Comparison of ENCODE assay signal across 8 cellular contexts in genomic region chr5:10863763-10864383, GRCh38.
DNase-seq lines count a peak whose midpoint lies in the region; ATAC-seq and TF ChIP-seq lines count a peak whose summit lies in the region.

No MANE protein-coding gene starts in this region.

- DNase-seq in D341Med (ENCODE audit: low spot score), result peak; percentile 82
- DNase-seq in RWPE1 (ENCODE audit: low spot score), result peak; percentile 59
- DNase-seq in activated effector memory CD4-positive, alpha-beta T cell treated with anti-CD3 and anti-CD28 coated beads, Interleukin-2, amount 50 U/mL, for 16 hours, result peak; percentile 84
- peak; percentile 57 for DNase-seq in Right ventricle myocardium superior
- peak; percentile 5 for DNase-seq in smooth muscle cell (lab: John Stamatoyannopoulos, UW; ENCODE audit: unreplicated experiment)

- no peaks in the 10 kb centered on the region for H3K9me3 ChIP-seq in smooth muscle cell (replicated peaks; ENCODE audit: low read depth)

- POLR2A ChIA-PET in RWPE1 (lab: Yijun Ruan, JAX; ENCODE audit: low non-redundant PET), result no interaction called here

- no peaks in the 10 kb centered on the region for H3K79me2 ChIP-seq in smooth muscle cell (ENCODE audit: low read depth)

- ATAC-seq in GM19452 (IDR thresholded peaks at IDR 0.05; ENCODE audit: unreplicated experiment), result peak; percentile 97
- ATAC-seq in HG03439 (IDR thresholded peaks at IDR 0.05; ENCODE audit: unreplicated experiment), result peak; percentile 92
- ATAC-seq in Right ventricle myocardium superior (ENCODE audit: poor library complexity), result peak; percentile 69
- ATAC-seq in GM18520 (IDR thresholded peaks at IDR 0.05; ENCODE audit: unreplicated experiment), result no peak

- no peak overlapping the region for H3K4me2 ChIP-seq in smooth muscle cell

- 65% methylated on average over 15 of the region's 15 CpGs for WGBS in smooth muscle cell (ENCODE audit: low lambda C conversion rate)

- no peak overlapping the region for H3K9ac ChIP-seq in smooth muscle cell (ENCODE audit: low read depth)

- no peaks in the 10 kb centered on the region for H3K4me1 ChIP-seq in smooth muscle cell (ENCODE audit: low read depth)

- no peaks in the 10 kb centered on the region for H3K27me3 ChIP-seq in smooth muscle cell (ENCODE audit: low read depth)

- CTCF ChIA-PET in RWPE1 (lab: Yijun Ruan, JAX), result interaction anchor here (0.6 to 0.8 kb wide), 4 partner anchors 32 to 1877 kb away, joined by 3 to 4 read pairs (median 3); no protein-coding TSS in a partner anchor

- no peaks in the 10 kb centered on the region for H4K20me1 ChIP-seq in smooth muscle cell (ENCODE audit: low read depth)

- no peak overlapping the region for H2AFZ ChIP-seq in smooth muscle cell (ENCODE audit: low read depth)

- no peak overlapping the region for H3K4me3 ChIP-seq in smooth muscle cell

- H3F3A ChIP-seq in smooth muscle cell (ENCODE audit: low read depth), result no peaks in the 10 kb centered on the region

- TF ChIP-seq CTCF in RWPE1 (conservative IDR thresholded peaks at IDR 0.05; ENCODE audit: low read depth) (peak; percentile 67), smooth muscle cell (IDR thresholded peaks at IDR 0.05; ENCODE audit: borderline replicate concordance, insufficient read depth, poor library complexity, severe bottlenecking) (peak; percentile 84)

- H3K27ac ChIP-seq in RWPE1 (no peak overlapping the region), smooth muscle cell (ENCODE audit: low read depth) (no peak overlapping the region)

- no peaks in the 10 kb centered on the region for H3K36me3 ChIP-seq in smooth muscle cell (ENCODE audit: low read depth)

- intact Hi-C loops in Right ventricle myocardium superior (cut with DNase I), result loop anchor here (10.0 kb wide), 1 partner anchor 251 kb away; no protein-coding TSS in a partner anchor

Comparison
In these comparisons a context has a peak if more than half of its experiments do, and no peak if none do; other contexts are left out.
1. DNase-seq: peak in every context shown above with its lines; median percentile 84 in activated effector memory CD4-positive, alpha-beta T cell treated with anti-CD3 and anti-CD28 coated beads, Interleukin-2, amount 50 U/mL, for 16 hours; 82 in D341Med; 59 in RWPE1; 57 in Right ventricle myocardium superior; 5 in smooth muscle cell.